Comparison of ENCODE assay signal across 24 cellular contexts in genomic region chr11:61068581-61068980, GRCh38. TPM values are rescaled to one million over a fixed set of nuclear protein-coding genes. Genes with fewer than 3 reads are reported as not detected.
A peak's percentile ranks its signal among the peaks of the same experiment; 100 is the strongest.
DNase-seq lines count a peak whose midpoint lies in the region; ATAC-seq and TF ChIP-seq lines count a peak whose summit lies in the region.
"Had no signal": no experiment of that assay in that cellular context is flagged by ENCODE, and none has a peak within 500 bp of the region (broad histone marks: within the 10 kb centered on the region; RNA-seq: fewer than 3 reads in every experiment).

No MANE protein-coding gene starts in this region.

- TF ChIP-seq CTCF in neural progenitor cell (IDR thresholded peaks at IDR 0.05) (no peak), OCI-LY7 (conservative IDR thresholded peaks at IDR 0.05; ENCODE audit: low read length) (no peak)

- H3K27ac ChIP-seq in neural progenitor cell (no peak overlapping the region), OCI-LY7 (ENCODE audit: low read depth, low read length, poor library complexity, severe bottlenecking) (no peak overlapping the region)
- H3K27ac ChIP-seq: KMS-11, left ventricle myocardium inferior, VCaP had no signal

- H3K9ac ChIP-seq in neural progenitor cell = no peak overlapping the region
- H3K9ac ChIP-seq: KMS-11 had no signal

- H3K36me3 Mint-ChIP-seq in T-helper 2 cell treated with Interferon-gamma antibody and Interleukin-4, amounts not matched to agents 5 μg/mL and 100 μg/mL, for 36 hours (ENCODE audit: low read depth) = peaks cover 37% of the 10 kb centered on the region
- peaks cover 65% of the 10 kb centered on the region for H3K36me3 Mint-ChIP-seq in activated naive CD8-positive, alpha-beta T cell treated with anti-CD3 and anti-CD28 coated beads, Interleukin-2, amount 50 U/mL, for 24 hours (ENCODE audit: low read depth)
- no peaks in the 10 kb centered on the region for H3K36me3 Mint-ChIP-seq in neural progenitor cell
- H3K36me3 Mint-ChIP-seq: brain had no signal

- H3K4me2 ChIP-seq in neural progenitor cell (no peak overlapping the region), OCI-LY7 (ENCODE audit: low read length) (no peak overlapping the region)
- H3K4me2 ChIP-seq: KMS-11 had no signal

- H3K9me3 ChIP-seq in neural progenitor cell (ENCODE audit: low read depth) (no peaks in the 10 kb centered on the region), OCI-LY7 (ENCODE audit: low read length) (no peaks in the 10 kb centered on the region)
- H3K9me3 ChIP-seq: left ventricle myocardium inferior, mucosa of descending colon had no signal

- H3K79me2 ChIP-seq in neural progenitor cell (ENCODE audit: low read depth) (no peaks in the 10 kb centered on the region), OCI-LY7 (ENCODE audit: insufficient read depth, low read depth, low read length) (no peaks in the 10 kb centered on the region)

- H3K4me3 ChIP-seq in neural progenitor cell (no peak overlapping the region), OCI-LY7 (ENCODE audit: low read depth, low read length, poor library complexity, severe bottlenecking) (no peak overlapping the region)
- H3K4me3 ChIP-seq: left ventricle myocardium inferior, mucosa of descending colon had no signal

- H2AFZ ChIP-seq in neural progenitor cell (replicated peaks) = no peak overlapping the region
- H2AFZ ChIP-seq in OCI-LY7 (ENCODE audit: low read length) = no peak overlapping the region

- H3F3A ChIP-seq in neural progenitor cell (ENCODE audit: low read depth) = peaks cover 4% of the 10 kb centered on the region

- H3K4me1 Mint-ChIP-seq in T-helper 2 cell treated with Interferon-gamma antibody and Interleukin-4, amounts not matched to agents 5 μg/mL and 100 μg/mL, for 36 hours (ENCODE audit: low read depth) = peaks cover 77% of the 10 kb centered on the region
- peaks cover 95% of the 10 kb centered on the region for H3K4me1 Mint-ChIP-seq in activated naive CD8-positive, alpha-beta T cell treated with anti-CD3 and anti-CD28 coated beads, Interleukin-2, amount 50 U/mL, for 24 hours
- peaks cover 26% of the 10 kb centered on the region for H3K4me1 Mint-ChIP-seq in neural progenitor cell

- DNase-seq in T-helper 2 cell treated with Interferon-gamma antibody and Interleukin-4, amounts not matched to agents 5 μg/mL and 100 μg/mL, for 36 hours (ENCODE audit: low spot score) = no peak
- no peak for DNase-seq in T-helper 2 cell
- DNase-seq in D341Med (ENCODE audit: low spot score) = peak; percentile 12
- DNase-seq in activated naive CD8-positive, alpha-beta T cell treated with anti-CD3 and anti-CD28 coated beads, Interleukin-2, amount 50 U/mL, for 24 hours = peak; percentile 1
- no peak for DNase-seq in neural progenitor cell (ENCODE audit: low spot score)
- no peak for DNase-seq in OCI-LY7 (ENCODE audit: low spot score)
- DNase-seq in epidermal melanocyte (ENCODE audit: insufficient read length, low spot score) = no peak
- DNase-seq: 8988T, dermis blood vessel endothelial cell, H7, left ventricle myocardium inferior, mucosa of descending colon, MV-4-11, NCI-H187 treated with DMSO at 0.1 percent for 48 hours, NCI-H2227 treated with DMSO at 0.1 percent for 48 hours, NCI-H774, nucleus accumbens, OCI-M1, SHP77 had no signal

- peaks cover 14% of the 10 kb centered on the region for H3K4me1 ChIP-seq in neural progenitor cell
- H3K4me1 ChIP-seq in OCI-LY7 (ENCODE audit: insufficient read depth, low read length, poor library complexity, severe bottlenecking) = peaks cover 30% of the 10 kb centered on the region

- no peaks in the 10 kb centered on the region for H3K9me2 ChIP-seq in OCI-LY7 (ENCODE audit: insufficient read depth, low read length)

- POLR2A ChIA-PET in OCI-LY7 (lab: Charles Lee) = interaction anchor here (1.2 kb wide), 1 partner anchor 8 kb away, joined by 3 read pairs; no protein-coding TSS in a partner anchor

- intact Hi-C loops in OCI-LY7 (cut with micrococcal nuclease; ENCODE audit: unreplicated experiment) = no loop called here

- no TSS peak for BruUV-seq in OCI-LY7 (replicated peaks; lab: Mats Ljungman, UMichigan)

- CTCF ChIA-PET in OCI-LY7 (lab: Charles Lee; ENCODE audit: unreplicated experiment) = no interaction called here

- no peaks in the 10 kb centered on the region for H3K27me3 Mint-ChIP-seq in T-helper 2 cell treated with Interferon-gamma antibody and Interleukin-4, amounts not matched to agents 5 μg/mL and 100 μg/mL, for 36 hours (ENCODE audit: low read depth)
- no peaks in the 10 kb centered on the region for H3K27me3 Mint-ChIP-seq in activated naive CD8-positive, alpha-beta T cell treated with anti-CD3 and anti-CD28 coated beads, Interleukin-2, amount 50 U/mL, for 24 hours
- peaks cover 17% of the 10 kb centered on the region for H3K27me3 Mint-ChIP-seq in neural progenitor cell (ENCODE audit: insufficient read depth, low read depth)

- H3K36me3 ChIP-seq in neural progenitor cell (no peaks in the 10 kb centered on the region), OCI-LY7 (ENCODE audit: insufficient read depth, low read length) (no peaks in the 10 kb centered on the region)
- H3K36me3 ChIP-seq: left ventricle myocardium inferior had no signal

- H3K27me3 ChIP-seq in neural progenitor cell = no peaks in the 10 kb centered on the region

- H3K27ac Mint-ChIP-seq in T-helper 2 cell treated with Interferon-gamma antibody and Interleukin-4, amounts not matched to agents 5 μg/mL and 100 μg/mL, for 36 hours = peak overlapping the region; percentile 12
- no peak overlapping the region for H3K27ac Mint-ChIP-seq in activated naive CD8-positive, alpha-beta T cell treated with anti-CD3 and anti-CD28 coated beads, Interleukin-2, amount 50 U/mL, for 24 hours
- peak overlapping the region; percentile 24 for H3K27ac Mint-ChIP-seq in neural progenitor cell

- no peak overlapping the region for H3K4me3 Mint-ChIP-seq in T-helper 2 cell treated with Interferon-gamma antibody and Interleukin-4, amounts not matched to agents 5 μg/mL and 100 μg/mL, for 36 hours
- peak overlapping the region; percentile 14 for H3K4me3 Mint-ChIP-seq in activated naive CD8-positive, alpha-beta T cell treated with anti-CD3 and anti-CD28 coated beads, Interleukin-2, amount 50 U/mL, for 24 hours
- no peak overlapping the region for H3K4me3 Mint-ChIP-seq in neural progenitor cell
- H3K4me3 Mint-ChIP-seq: brain had no signal

- no peaks in the 10 kb centered on the region for H3K9me3 Mint-ChIP-seq in T-helper 2 cell treated with Interferon-gamma antibody and Interleukin-4, amounts not matched to agents 5 μg/mL and 100 μg/mL, for 36 hours
- H3K9me3 Mint-ChIP-seq in activated naive CD8-positive, alpha-beta T cell treated with anti-CD3 and anti-CD28 coated beads, Interleukin-2, amount 50 U/mL, for 24 hours = no peaks in the 10 kb centered on the region
- no peaks in the 10 kb centered on the region for H3K9me3 Mint-ChIP-seq in neural progenitor cell
- H3K9me3 Mint-ChIP-seq: brain had no signal

- H4K20me1 ChIP-seq in neural progenitor cell (ENCODE audit: low read depth) (no peaks in the 10 kb centered on the region), OCI-LY7 (ENCODE audit: insufficient read depth, low read length) (no peaks in the 10 kb centered on the region)

- no peak for ATAC-seq in activated naive CD8-positive, alpha-beta T cell treated with anti-CD3 and anti-CD28 coated beads, Interleukin-2, amount 50 U/mL, for 24 hours
- ATAC-seq in HG02885 (IDR thresholded peaks at IDR 0.05; ENCODE audit: poor library complexity, unreplicated experiment) = no peak
- ATAC-seq: mucosa of descending colon had no signal

RNA-seq across cellular contexts. Expression of gene CD5, which starts 33.7 kb away (rescaled TPM):
- total RNA-seq in neural progenitor cell (ENCODE audit: low replicate concordance) = not detected in 2 replicates
- not detected in 2 replicates for total RNA-seq in OCI-LY7 (2014; rRNA removed; shearing (Covaris generic))
- total RNA-seq in OCI-LY7 (2022) = not detected in 2 replicates
- total RNA-seq: dermis blood vessel endothelial cell, H7, HT-29 had no signal

Comparison
In these comparisons a context has a peak if more than half of its experiments do, and no peak if none do; other contexts are left out.
1. DNase-seq: peak in D341Med (single experiment) and activated naive CD8-positive, alpha-beta T cell treated with anti-CD3 and anti-CD28 coated beads, Interleukin-2, amount 50 U/mL, for 24 hours (single experiment); none in T-helper 2 cell treated with Interferon-gamma antibody and Interleukin-4, amounts not matched to agents 5 μg/mL and 100 μg/mL, for 36 hours (single experiment), T-helper 2 cell (0 of 5), neural progenitor cell (single experiment), OCI-LY7 (single experiment) and epidermal melanocyte (single experiment).